Comparison of ENCODE assay signal across 8 cellular contexts in the genomic region with DNA sequence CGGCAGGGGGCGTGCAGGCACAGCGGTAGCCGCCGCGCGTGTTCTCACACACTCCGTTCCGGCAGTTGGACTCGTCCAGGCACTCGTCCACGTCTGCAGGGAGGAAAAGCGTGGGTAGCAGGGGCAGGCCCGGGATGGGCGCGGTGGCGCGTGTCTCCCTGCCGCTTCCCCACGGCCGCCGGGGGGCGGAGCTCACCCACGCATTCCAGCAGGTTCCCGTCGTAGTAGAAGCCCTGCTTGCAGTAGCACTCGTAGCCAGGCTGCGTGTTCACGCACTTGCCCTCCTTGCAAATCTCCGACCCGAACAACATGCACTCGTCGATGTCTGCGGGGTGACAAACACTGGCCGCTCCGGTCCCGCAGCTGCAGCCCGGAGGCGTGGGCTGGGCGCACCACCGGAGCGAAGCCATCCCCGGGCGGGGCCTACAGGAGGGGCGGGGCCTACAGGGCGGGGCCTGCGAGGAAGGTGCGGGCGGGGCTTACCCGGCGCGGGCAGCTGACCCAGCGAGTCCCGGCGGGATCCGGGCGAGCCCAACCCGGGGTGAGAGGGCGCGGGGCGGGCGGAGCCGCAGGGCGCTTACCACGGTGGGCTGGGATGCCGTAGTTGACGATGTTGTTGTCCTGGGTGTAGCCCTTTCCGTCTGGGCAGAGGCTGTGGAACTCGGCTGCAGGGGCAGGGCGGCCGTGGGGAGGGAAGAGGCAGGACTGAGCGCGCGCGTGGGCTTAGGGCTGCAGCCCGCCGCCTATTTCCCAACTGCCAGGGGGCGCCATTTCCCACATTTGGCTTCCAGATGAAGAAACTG. TPM values are rescaled to one million over a fixed set of nuclear protein-coding genes. Genes with fewer than 3 reads are reported as not detected.
DNase-seq lines count a peak whose midpoint lies in the region; ATAC-seq and TF ChIP-seq lines count a peak whose summit lies in the region.

No MANE protein-coding gene starts in this region.

- no peak overlapping the region; the same call in 1 of the 2 replicates for H2AFZ ChIP-seq in OCI-LY3 (ENCODE audit: low read depth, low read length)

- H3K4me1 ChIP-seq in OCI-LY3 (ENCODE audit: low read length), result peaks cover 9% of the 10 kb centered on the region
- peaks cover 19% of the 10 kb centered on the region for H3K4me1 ChIP-seq in muscle layer of colon (ENCODE audit: insufficient read depth, low read length)

- H3K27me3 Mint-ChIP-seq in CD4-positive, alpha-beta T cell, result no peaks in the 10 kb centered on the region

- peak overlapping the region; percentile 90 for H3K4me3 Mint-ChIP-seq in CD4-positive, alpha-beta T cell

- peak overlapping the region; percentile 84 for H3K4me3 ChIP-seq in OCI-LY3 (ENCODE audit: low read length)
- peak overlapping the region; percentile 59 to 74 for H3K4me3 ChIP-seq in muscle layer of colon (ENCODE audit: low read depth in 1 of 2, low read length in 2 of 2)

- POLR2A ChIA-PET in CD4-positive, alpha-beta T cell (lab: Charles Lee), result interaction anchor here (0.6 to 4.8 kb wide), 30 partner anchors 11 to 350 kb away, joined by 3 to 41 read pairs (median 4); partner anchors contain the start of genes CCDC85B, EHBP1L1, FAM89B and KCNK7

- peak; percentile 81 to 88 (median 84) for DNase-seq in CD4-positive, alpha-beta T cell
- DNase-seq in activated T-cell treated with anti-CD3 and anti-CD28 coated beads for 48 hours (ENCODE audit: low read depth) (peak; percentile 91), erythroblast (lab: John Stamatoyannopoulos, UW) (peak; percentile 92 to 96)
- peak; percentile 78 for DNase-seq in stimulated activated CD8-positive, alpha-beta memory T cell treated with anti-CD3 and anti-CD28 coated beads, Interleukin-7, amount 100 ng/mL, for 24 hours (ENCODE audit: low read depth)

- H3K36me3 Mint-ChIP-seq in CD4-positive, alpha-beta T cell (ENCODE audit: low read depth), result peaks cover 49% of the 10 kb centered on the region

- TF ChIP-seq CTCF in CD4-positive, alpha-beta T cell (IDR thresholded peaks at IDR 0.05), result peak; percentile 79
- TF ChIP-seq CTCF in OCI-LY3 (IDR thresholded peaks at IDR 0.05; ENCODE audit: low read depth, low read length), result peak; percentile 94

- peak overlapping the region; percentile 91 for H3K4me2 ChIP-seq in OCI-LY3 (ENCODE audit: low read length)

- peaks cover 24% of the 10 kb centered on the region for H3K36me3 ChIP-seq in OCI-LY3 (replicated peaks; ENCODE audit: low read depth, low read length)
- peaks cover 25% of the 10 kb centered on the region for H3K36me3 ChIP-seq in muscle layer of colon (ENCODE audit: insufficient read depth, low read length)

- peak overlapping the region; percentile 65 for H3K27ac Mint-ChIP-seq in CD4-positive, alpha-beta T cell

- peak overlapping the region; percentile 64 for H3K27ac ChIP-seq in CD4-positive, alpha-beta T cell (ENCODE audit: low read depth, low read length)
- H3K27ac ChIP-seq in OCI-LY3 (ENCODE audit: low read length), result no peak overlapping the region
- peak overlapping the region; percentile 93 for H3K27ac ChIP-seq in muscle layer of colon (ENCODE audit: low read depth, low read length)

- H3K9ac ChIP-seq in OCI-LY3 (ENCODE audit: low read length) (peak overlapping the region; percentile 60), muscle layer of colon (ENCODE audit: low read length) (peak overlapping the region; percentile 71)

- H3K9me3 ChIP-seq in CD4-positive, alpha-beta T cell (ENCODE audit: control insufficient read depth, low read length), result no peaks in the 10 kb centered on the region
- H3K9me3 ChIP-seq in OCI-LY3 (ENCODE audit: insufficient read depth, low read length), result no peaks in the 10 kb centered on the region
- no peaks in the 10 kb centered on the region for H3K9me3 ChIP-seq in muscle layer of colon (ENCODE audit: low read length)

- peak; percentile 12 for TF ChIP-seq POLR2A in erythroblast (IDR thresholded peaks at IDR 0.05; ENCODE audit: low read length)

- H3K27me3 ChIP-seq in CD4-positive, alpha-beta T cell (ENCODE audit: control insufficient read depth, insufficient read depth, low read length), result no peaks in the 10 kb centered on the region
- H3K27me3 ChIP-seq in OCI-LY3 (ENCODE audit: low read depth, low read length) (peaks cover 6% of the 10 kb centered on the region; the same call in 1 of the 2 replicates), muscle layer of colon (ENCODE audit: control insufficient read depth in 1 of 2, insufficient read depth in 2 of 2, low read length in 2 of 2) (no peaks in the 10 kb centered on the region)

- intact Hi-C loops in CD4-positive, alpha-beta T cell (cut with DNase I, micrococcal nuclease), result loop anchor here (1.0 to 5.0 kb wide), 7 partner anchors 12 to 112 kb away; partner anchors contain the start of genes FAM89B (in 1 of the 2), SCYL1 (in 1 of the 2) and ZNRD2 (in 1 of the 2)

- no peaks in the 10 kb centered on the region for H3K9me3 Mint-ChIP-seq in CD4-positive, alpha-beta T cell

- H4K20me1 ChIP-seq in OCI-LY3 (ENCODE audit: insufficient read depth, low read length), result no peaks in the 10 kb centered on the region

- H3K79me2 ChIP-seq in OCI-LY3 (ENCODE audit: low read length), result no peaks in the 10 kb centered on the region

- peak; percentile 82 for ATAC-seq in CD4-positive, alpha-beta T cell (ENCODE audit: poor library complexity)
- ATAC-seq in GM19328 (IDR thresholded peaks at IDR 0.05; ENCODE audit: unreplicated experiment) (peak; percentile 54), HG03457 (IDR thresholded peaks at IDR 0.05; ENCODE audit: unreplicated experiment) (peak; percentile 36)

- peaks cover 25% of the 10 kb centered on the region for H3K4me1 Mint-ChIP-seq in CD4-positive, alpha-beta T cell (ENCODE audit: low read depth)

- CTCF ChIA-PET in CD4-positive, alpha-beta T cell (lab: Charles Lee), result interaction anchor here (0.6 to 6.5 kb wide), 23 partner anchors 10 to 319 kb away, joined by 3 to 86 read pairs (median 7); partner anchors contain the start of genes EHBP1L1, FAM89B, KCNK7 and LTBP3

RNA-seq across cellular contexts. Expression of gene SCYL1, which starts 15.6 kb away (rescaled TPM):
- total RNA-seq in CD4-positive, alpha-beta T cell, result 10 to 100 TPM; 57.4 to 60.7 TPM

RNA-seq across cellular contexts. Expression of gene LTBP3, which starts 17.7 kb away (rescaled TPM):
- total RNA-seq in CD4-positive, alpha-beta T cell, result 100 to 1,000 TPM; 236 to 238 TPM

RNA-seq across cellular contexts. Expression of gene ZNRD2, which starts 29.8 kb away (rescaled TPM):
- 10 to 100 TPM; 38.7 to 39.9 TPM for total RNA-seq in CD4-positive, alpha-beta T cell

RNA-seq across cellular contexts. Expression of gene FAM89B, which starts 31.8 kb away (rescaled TPM):
- total RNA-seq in CD4-positive, alpha-beta T cell, result 10 to 100 TPM; 23.3 to 27.3 TPM

RNA-seq across cellular contexts. Expression of gene EHBP1L1, which starts 35.4 kb away (rescaled TPM):
- total RNA-seq in CD4-positive, alpha-beta T cell, result 10 to 100 TPM; 82.6 to 88.5 TPM
